Comparison of ENCODE assay signal across 15 cellular contexts in the genomic region with DNA sequence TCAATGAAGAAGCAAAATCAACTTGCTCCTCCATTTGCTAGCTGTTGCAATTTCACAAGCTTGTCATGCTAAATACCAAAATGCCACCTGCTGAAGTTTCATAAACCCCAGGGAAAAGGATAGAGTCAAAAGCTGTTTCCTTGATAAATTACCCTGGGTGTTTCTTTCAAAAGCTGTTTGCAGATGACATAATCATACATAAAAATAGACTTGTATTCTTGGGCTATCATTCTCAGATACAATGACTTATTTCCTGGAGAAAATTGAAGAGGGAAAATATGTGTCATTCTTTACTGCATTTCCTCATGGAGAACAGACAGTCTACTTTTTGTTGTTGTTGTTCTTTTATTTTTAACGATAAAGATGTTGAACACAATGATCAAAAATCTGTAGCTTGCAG.
"Had no signal": no experiment of that assay in that cellular context is flagged by ENCODE, and none has a peak within 500 bp of the region (broad histone marks: within the 10 kb centered on the region; RNA-seq: fewer than 3 reads in every experiment).

No MANE protein-coding gene starts in this region.

- FAIRE-seq: endometrium had no signal

- ATAC-seq: stimulated activated effector memory CD8-positive, alpha-beta T cell treated with anti-CD3 and anti-CD28 coated beads, Interleukin-12 subunit alpha, Interleukin-12 subunit beta, amount 100 ng/mL, for 72 hours; upper lobe of right lung had no signal

- H3K4me1 Mint-ChIP-seq: naive B cell; stimulated activated effector memory CD8-positive, alpha-beta T cell treated with anti-CD3 and anti-CD28 coated beads, Interleukin-12 subunit alpha, Interleukin-12 subunit beta, amount 100 ng/mL, for 72 hours had no signal

- H3K27ac ChIP-seq: esophagus muscularis mucosa, ovary, thoracic aorta, upper lobe of right lung had no signal

- H3K27me3 ChIP-seq: esophagus muscularis mucosa, ovary had no signal

- H3K9me3 ChIP-seq: esophagus muscularis mucosa, ovary, thoracic aorta, upper lobe of right lung had no signal

- H3K9me3 Mint-ChIP-seq: activated T-helper 2 cell treated with anti-CD3 and anti-CD28 coated beads, Interferon-gamma antibody, Interleukin-2, Interleukin-4, amounts not matched to agents 10 μg/mL and 5 μg/mL and 100 μg/mL, durations not matched to agents 14 hours and 24 hours and 36 hours; stimulated activated effector memory CD8-positive, alpha-beta T cell treated with anti-CD3 and anti-CD28 coated beads, Interleukin-12 subunit alpha, Interleukin-12 subunit beta, amount 100 ng/mL, for 72 hours had no signal

- H3K36me3 ChIP-seq: esophagus muscularis mucosa, ovary, thoracic aorta, upper lobe of right lung had no signal

- H3K4me1 ChIP-seq: esophagus muscularis mucosa, upper lobe of right lung had no signal

- DNase-seq: activated CD4-positive, alpha-beta T cell treated with anti-CD3 and anti-CD28 coated beads, Interleukin-2, amount 50 U/mL, for 48 hours; activated naive CD4-positive, alpha-beta T cell treated with anti-CD3 and anti-CD28 coated beads for 36 hours; foreskin melanocyte; naive B cell; ovary; retina; stimulated activated CD4-positive, alpha-beta T cell treated with anti-CD3 and anti-CD28 coated beads, Interleukin-12 subunit alpha, Interleukin-12 subunit beta, amount 100 ng/mL, for 4 hours; stimulated activated CD4-positive, alpha-beta T cell treated with anti-CD3 and anti-CD28 coated beads, Interleukin-2, amount 100 ng/mL, for 24 hours; upper lobe of right lung had no signal

- H3K4me3 ChIP-seq: esophagus muscularis mucosa, lung, ovary, thoracic aorta, upper lobe of right lung had no signal

- H3K36me3 Mint-ChIP-seq: naive B cell; stimulated activated effector memory CD8-positive, alpha-beta T cell treated with anti-CD3 and anti-CD28 coated beads, Interleukin-12 subunit alpha, Interleukin-12 subunit beta, amount 100 ng/mL, for 72 hours had no signal

- H3K27ac Mint-ChIP-seq: activated naive CD4-positive, alpha-beta T cell treated with anti-CD3 and anti-CD28 coated beads for 36 hours; activated T-helper 2 cell treated with anti-CD3 and anti-CD28 coated beads, Interferon-gamma antibody, Interleukin-2, Interleukin-4, amounts not matched to agents 10 μg/mL and 5 μg/mL and 100 μg/mL, durations not matched to agents 14 hours and 24 hours and 36 hours; stimulated activated effector memory CD8-positive, alpha-beta T cell treated with anti-CD3 and anti-CD28 coated beads, Interleukin-12 subunit alpha, Interleukin-12 subunit beta, amount 100 ng/mL, for 72 hours had no signal

- H3K4me3 Mint-ChIP-seq: activated naive CD4-positive, alpha-beta T cell treated with anti-CD3 and anti-CD28 coated beads for 36 hours; naive B cell; stimulated activated effector memory CD8-positive, alpha-beta T cell treated with anti-CD3 and anti-CD28 coated beads, Interleukin-12 subunit alpha, Interleukin-12 subunit beta, amount 100 ng/mL, for 72 hours had no signal
